Comparison of ENCODE assay signal across 13 cellular contexts in genomic region chr7:45160374-45160773, GRCh38. TPM values are rescaled to one million over a fixed set of nuclear protein-coding genes. Genes with fewer than 3 reads are reported as not detected.
DNase-seq lines count a peak whose midpoint lies in the region; ATAC-seq and TF ChIP-seq lines count a peak whose summit lies in the region.
"Had no signal": no experiment of that assay in that cellular context is flagged by ENCODE, and none has a peak within 500 bp of the region (broad histone marks: within the 10 kb centered on the region; RNA-seq: fewer than 3 reads in every experiment).

No MANE protein-coding gene starts in this region.

- H3K36me3 Mint-ChIP-seq in activated naive CD4-positive, alpha-beta T cell treated with anti-CD3 and anti-CD28 coated beads, Interleukin-2, amount 10 ng/mL, durations not matched to agents 7 days and 5 days: no peaks in the 10 kb centered on the region
- no peaks in the 10 kb centered on the region for H3K36me3 Mint-ChIP-seq in brain
- H3K36me3 Mint-ChIP-seq: activated naive CD8-positive, alpha-beta T cell treated with anti-CD3 and anti-CD28 coated beads, Interleukin-2, amount 10 ng/mL, durations not matched to agents 7 days and 5 days had no signal

- no peaks in the 10 kb centered on the region for H3K9me3 Mint-ChIP-seq in activated naive CD4-positive, alpha-beta T cell treated with anti-CD3 and anti-CD28 coated beads, Interleukin-2, amount 10 ng/mL, durations not matched to agents 7 days and 5 days
- peaks cover 13 to 29% (median 19%) of the 10 kb centered on the region in 5 experiments for H3K9me3 Mint-ChIP-seq in brain

- no peak overlapping the region for H3K4me3 Mint-ChIP-seq in activated naive CD4-positive, alpha-beta T cell treated with anti-CD3 and anti-CD28 coated beads, Interleukin-2, amount 10 ng/mL, durations not matched to agents 7 days and 5 days
- H3K4me3 Mint-ChIP-seq in brain: no peak overlapping the region
- H3K4me3 Mint-ChIP-seq: activated naive CD8-positive, alpha-beta T cell treated with anti-CD3 and anti-CD28 coated beads, Interleukin-2, amount 10 ng/mL, durations not matched to agents 7 days and 5 days had no signal

- peaks cover 74% of the 10 kb centered on the region for H3K27me3 Mint-ChIP-seq in activated naive CD4-positive, alpha-beta T cell treated with anti-CD3 and anti-CD28 coated beads, Interleukin-2, amount 10 ng/mL, durations not matched to agents 7 days and 5 days
- peaks cover 34% of the 10 kb centered on the region for H3K27me3 Mint-ChIP-seq in brain

- CTCF ChIA-PET in activated naive CD4-positive, alpha-beta T cell treated with anti-CD3 and anti-CD28 coated beads, Interleukin-2, amount 10 ng/mL, durations not matched to agents 7 days and 5 days (lab: Charles Lee): interaction anchor here (10.9 kb wide), 1 partner anchor 100 kb away, joined by 119 read pairs; no protein-coding TSS in a partner anchor

- peaks cover 11% of the 10 kb centered on the region for H3K4me1 Mint-ChIP-seq in activated naive CD4-positive, alpha-beta T cell treated with anti-CD3 and anti-CD28 coated beads, Interleukin-2, amount 10 ng/mL, durations not matched to agents 7 days and 5 days
- peaks cover 19% of the 10 kb centered on the region for H3K4me1 Mint-ChIP-seq in brain

- peak; percentile 49 for ATAC-seq in HG02623 (IDR thresholded peaks at IDR 0.05; ENCODE audit: unreplicated experiment)
- no peak for ATAC-seq in HG03095 (IDR thresholded peaks at IDR 0.05; ENCODE audit: unreplicated experiment)
- no peak for ATAC-seq in GM19452 (IDR thresholded peaks at IDR 0.05; ENCODE audit: unreplicated experiment)
- ATAC-seq in HG02852 (IDR thresholded peaks at IDR 0.05; ENCODE audit: unreplicated experiment): no peak
- ATAC-seq: K562 had no signal

- peak; percentile 17 for DNase-seq in activated naive CD4-positive, alpha-beta T cell treated with anti-CD3 and anti-CD28 coated beads, Interleukin-2, amount 10 ng/mL, durations not matched to agents 7 days and 5 days
- DNase-seq in activated naive CD4-positive, alpha-beta T cell (lab: John Stamatoyannopoulos, UW): no peak
- DNase-seq in substantia nigra (lab: John Stamatoyannopoulos, UW): peak in 3 of 49 donors; percentile 7 to 26 (median 16)
- DNase-seq: activated CD4-positive, alpha-beta T cell treated with anti-CD3 and anti-CD28 coated beads, Interleukin-2, amount 50 U/mL, for 48 hours; activated naive CD8-positive, alpha-beta T cell treated with anti-CD3 and anti-CD28 coated beads, Interleukin-2, amount 10 ng/mL, durations not matched to agents 7 days and 5 days; glutamatergic neuron; NCI-H524 had no signal

- no peak for TF ChIP-seq CTCF in brain (conservative IDR thresholded peaks at IDR 0.05)

- no peak overlapping the region for H3K27ac Mint-ChIP-seq in activated naive CD4-positive, alpha-beta T cell treated with anti-CD3 and anti-CD28 coated beads, Interleukin-2, amount 10 ng/mL, durations not matched to agents 7 days and 5 days
- H3K27ac Mint-ChIP-seq in brain: peak overlapping the region in 4 of 5 experiments; percentile 60 to 90 (median 74)
- H3K27ac Mint-ChIP-seq: activated naive CD8-positive, alpha-beta T cell treated with anti-CD3 and anti-CD28 coated beads, Interleukin-2, amount 10 ng/mL, durations not matched to agents 7 days and 5 days had no signal

- peak overlapping the region; percentile 53 for H3K27ac ChIP-seq in substantia nigra (ENCODE audit: low read depth, low read length, poor library complexity, severe bottlenecking)

RNA-seq across cellular contexts. Expression of gene RAMP3, which starts 2.8 kb away (rescaled TPM):
- 13.2 TPM for polyA plus RNA-seq in brain (ENCODE audit: insufficient read depth, low read depth, low replicate concordance)
- polyA plus RNA-seq: K562 had no signal

RNA-seq across cellular contexts. Expression of gene TBRG4, which starts 48.9 kb away (rescaled TPM):
- polyA plus RNA-seq in brain (ENCODE audit: insufficient read depth, low read depth, low replicate concordance): 58.3 TPM
